In genomic region chr19:28984315-28984714, GRCh38 we compare ENCODE assay signal across 8 cellular contexts.
"Had no signal": no experiment of that assay in that cellular context is flagged by ENCODE, and none has a peak within 500 bp of the region (broad histone marks: within the 10 kb centered on the region; RNA-seq: fewer than 3 reads in every experiment).

No MANE protein-coding gene starts in this region.

- ATAC-seq: HCT116, HepG2 had no signal

- DNase-seq: GM23248, GOT3, H7, KG1 had no signal

- H3K4me3 ChIP-seq: GM23248, HAP-1 had no signal

- FAIRE-seq: HepG2 had no signal

- H3K4me1 ChIP-seq: HAP-1 had no signal

- H3K9ac ChIP-seq: GM23248 had no signal

- H3K36me3 ChIP-seq: HAP-1 had no signal

- H2AFZ ChIP-seq: GM23248 had no signal

- H3K27ac ChIP-seq: GM23248, HL-60 had no signal

- H3K9me3 ChIP-seq: HAP-1 had no signal
